ENCODE assay signal across 8 cellular contexts in genomic region chr15:40564591-40565332, GRCh38. TPM values are rescaled to one million over a fixed set of nuclear protein-coding genes. Genes with fewer than 3 reads are reported as not detected.
DNase-seq lines count a peak whose midpoint lies in the region; ATAC-seq and TF ChIP-seq lines count a peak whose summit lies in the region.

Gene CCDC32, minus strand, starts transcription at chr15:40565042. Its CDS starts 2,027 bp downstream, at chr15:40563015.

- peaks cover 5% of the 10 kb centered on the region for H3K27me3 ChIP-seq in adipocyte (replicated peaks; ENCODE audit: control insufficient read depth, insufficient read depth, low read length)
- H3K27me3 ChIP-seq in cardiac muscle cell = no peaks in the 10 kb centered on the region
- no peaks in the 10 kb centered on the region for H3K27me3 ChIP-seq in parathyroid adenoma (ENCODE audit: control insufficient read depth, insufficient read depth, low read length)
- no peaks in the 10 kb centered on the region for H3K27me3 ChIP-seq in tibial nerve

- H3K79me2 ChIP-seq in parathyroid adenoma = no peaks in the 10 kb centered on the region

- TF ChIP-seq POLR2A in tibial nerve (IDR thresholded peaks at IDR 0.05) = peak; percentile 43 to 80

- H3K4me3 ChIP-seq in GM12875 (ENCODE audit: low read depth, low read length) = peak within 1 kb of the TSS; percentile 70
- H3K4me3 ChIP-seq in adipocyte (ENCODE audit: low read length) = peak within 1 kb of the TSS; percentile 95
- peak within 1 kb of the TSS; percentile 78 for H3K4me3 ChIP-seq in cardiac muscle cell
- peak within 1 kb of the TSS; percentile 93 for H3K4me3 ChIP-seq in parathyroid adenoma (ENCODE audit: low read depth, low read length)
- peak within 1 kb of the TSS; percentile 67 to 88 (median 76) for H3K4me3 ChIP-seq in tibial nerve

- peak; percentile 59 to 92 for TF ChIP-seq EP300 in tibial nerve (IDR thresholded peaks at IDR 0.05)

- H3K36me3 ChIP-seq in adipocyte (ENCODE audit: control insufficient read depth, insufficient read depth, low read length, severe bottlenecking) = peaks cover 3% of the 10 kb centered on the region
- H3K36me3 ChIP-seq in cardiac muscle cell = peaks cover 3% of the 10 kb centered on the region
- H3K36me3 ChIP-seq in parathyroid adenoma (ENCODE audit: control insufficient read depth, insufficient read depth, low read length) = no peaks in the 10 kb centered on the region
- peaks cover 0 to 26% (median 0%) of the 10 kb centered on the region in 3 donors for H3K36me3 ChIP-seq in tibial nerve

- H3K27ac ChIP-seq in cardiac muscle cell (peak within 1 kb of the TSS; percentile 74), parathyroid adenoma (peak within 1 kb of the TSS; percentile 93), tibial nerve (peak within 1 kb of the TSS; percentile 92 to 98 (median 94))

- H3K4me1 ChIP-seq in adipocyte (ENCODE audit: control insufficient read depth, insufficient read depth, low read length) (peaks cover 22% of the 10 kb centered on the region), cardiac muscle cell (ENCODE audit: low read depth) (peaks cover 9% of the 10 kb centered on the region), parathyroid adenoma (no peaks in the 10 kb centered on the region), tibial nerve (peaks cover 0 to 36% (median 3%) of the 10 kb centered on the region in 4 donors)

- peak within 1 kb of the TSS; percentile 93 for H3K4me2 ChIP-seq in parathyroid adenoma (ENCODE audit: low read length)

- H3K9ac ChIP-seq in adipocyte (ENCODE audit: low read length) (peak within 1 kb of the TSS; percentile 93), parathyroid adenoma (peak within 1 kb of the TSS; percentile 37)

- ATAC-seq in HG02798 (IDR thresholded peaks at IDR 0.05; ENCODE audit: poor library complexity, unreplicated experiment) = peak; percentile 97

- no peak for TF ChIP-seq CTCF in GM12875 (IDR thresholded peaks at IDR 0.05; ENCODE audit: borderline replicate concordance, insufficient read depth, low read depth, low read length)
- TF ChIP-seq CTCF in cardiac muscle cell (IDR thresholded peaks at IDR 0.05; ENCODE audit: low read depth, low read length) = no peak
- no peak for TF ChIP-seq CTCF in parathyroid adenoma (IDR thresholded peaks at IDR 0.05)
- peak in 2 of 5 experiments; percentile 19 to 25 for TF ChIP-seq CTCF in tibial nerve (IDR thresholded peaks at IDR 0.05)

- DNase-seq in NCI-H1436 (lab: John Stamatoyannopoulos, UW) (peak; percentile 98), T follicular helper cell (ENCODE audit: low read depth) (peak; percentile 93), adipocyte (ENCODE audit: low read depth) (peak; percentile 100), cardiac muscle cell (ENCODE audit: low read depth in 1 of 2, low spot score in 1 of 2) (peak; percentile 98 to 99), tibial nerve (ENCODE audit: low spot score in 2 of 2) (peak; percentile 95)

- H2AFZ ChIP-seq in parathyroid adenoma = peak within 1 kb of the TSS; percentile 87

- H3K9me3 ChIP-seq in adipocyte (ENCODE audit: control insufficient read depth, low read length) (no peaks in the 10 kb centered on the region), cardiac muscle cell (ENCODE audit: low read depth) (no peaks in the 10 kb centered on the region), parathyroid adenoma (ENCODE audit: control insufficient read depth, low read length) (no peaks in the 10 kb centered on the region), tibial nerve (no peaks in the 10 kb centered on the region)

- 0% methylated on average over 22 to 34 of the region's 40 CpGs for WGBS in tibial nerve, 2 donors

RNA-seq across cellular contexts. Expression of gene CCDC32, which starts in this region (rescaled TPM):
- total RNA-seq in cardiac muscle cell (16.7 and 20.2 TPM in 2 replicates), tibial nerve (10 to 100 TPM; 21.6 to 43.9 (median 33.0) TPM)
- 22.6 and 26.2 TPM in 2 replicates for polyA plus RNA-seq in cardiac muscle cell

Comparison
In these comparisons a context has a peak if more than half of its experiments do, and no peak if none do; other contexts are left out.
1. Peak in every context shown above with its lines: DNase-seq, ATAC-seq, H3K4me3 ChIP-seq and H3K27ac ChIP-seq.